20 cellular contexts compared by ENCODE assay signal in the genomic region with DNA sequence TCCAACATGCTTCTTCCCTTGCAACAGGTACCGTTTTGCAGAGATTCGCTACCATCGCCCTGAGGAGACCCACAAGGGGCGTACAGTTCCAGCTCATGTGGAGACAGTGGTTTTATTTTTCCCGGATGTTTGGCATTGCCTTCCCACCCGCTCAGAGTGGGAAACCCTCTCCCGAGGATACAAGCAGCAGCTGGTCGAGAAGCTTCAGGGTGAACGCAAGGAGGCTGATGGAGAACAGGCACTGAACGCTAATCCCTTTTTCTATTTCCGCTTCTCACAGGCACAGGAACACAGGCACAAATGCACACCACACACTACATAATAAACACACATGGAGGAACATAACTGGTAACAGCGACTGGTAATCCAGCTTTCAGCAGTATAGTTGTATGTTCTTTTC.
"Had no signal": no experiment of that assay in that cellular context is flagged by ENCODE, and none has a peak within 500 bp of the region (broad histone marks: within the 10 kb centered on the region; RNA-seq: fewer than 3 reads in every experiment).

No MANE protein-coding gene starts in this region.

- FAIRE-seq: colon, frontal cortex, islet of Langerhans, small intestine had no signal

- H3K4me3 ChIP-seq: heart right ventricle, mucosa of descending colon, psoas muscle, right lobe of liver, stomach, thoracic aorta had no signal

- H3K9me3 ChIP-seq: heart right ventricle, mucosa of descending colon, psoas muscle, right lobe of liver, stomach, thoracic aorta had no signal

- H3K4me3 Mint-ChIP-seq: nephron had no signal

- DNase-seq: cerebellar nuclear complex; effector CD4-positive, alpha-beta T cell; heart right ventricle; hypothalamus; kidney glomerular epithelial cell; mammary epithelial cell; mucosa of descending colon; psoas muscle; retina; right lobe of liver; small intestine; stimulated activated CD4-positive, alpha-beta T cell treated with anti-CD3 and anti-CD28 coated beads, Interleukin-12 subunit alpha, Interleukin-12 subunit beta, amount 100 ng/mL, for 4 hours; stimulated activated naive CD4-positive, alpha-beta T cell; stomach; substantia nigra had no signal

- H3K27me3 ChIP-seq: heart right ventricle, right lobe of liver, stomach had no signal

- H3K4me1 ChIP-seq: heart right ventricle, psoas muscle, stomach had no signal

- H3K4me1 Mint-ChIP-seq: nephron had no signal

- H3K27ac Mint-ChIP-seq: nephron had no signal

- H3K9me3 Mint-ChIP-seq: nephron had no signal

- ATAC-seq: heart right ventricle, mucosa of descending colon, right lobe of liver had no signal

- H3K27ac ChIP-seq: heart right ventricle, psoas muscle, right lobe of liver, stomach, thoracic aorta had no signal
